Comparison of ENCODE assay signal across 1 cellular context in the genomic region with DNA sequence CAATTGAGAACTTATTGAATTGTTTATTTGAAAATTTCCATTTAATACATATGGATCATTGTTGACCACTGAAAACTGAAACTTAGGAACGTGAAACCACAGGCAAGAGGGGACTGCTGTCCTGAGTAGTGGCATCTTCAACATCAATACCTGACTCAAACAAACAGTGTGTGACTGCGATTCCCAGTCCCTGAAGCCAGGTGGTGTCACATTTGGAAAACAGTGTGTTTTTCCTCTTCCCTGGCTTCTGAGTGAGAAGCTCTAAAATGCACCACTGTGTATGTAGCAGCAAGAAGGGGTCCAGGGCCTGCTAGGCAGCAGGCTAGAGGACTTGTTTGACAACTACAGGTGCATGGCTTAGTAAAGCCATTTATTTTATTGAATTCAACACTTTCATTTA.
TF ChIP-seq lines count a peak whose summit lies in the region.

No MANE protein-coding gene starts in this region.

TF ChIP-seq in HCT116, 20 proteins besides CTCF, POLR2A, EP300 and RAD21:
- TF ChIP-seq CBX3 (IDR thresholded peaks at IDR 0.05; ENCODE audit: low read depth) = no peak
- no peak for TF ChIP-seq SP1 (IDR thresholded peaks at IDR 0.05; ENCODE audit: low read depth)
- no peak for TF ChIP-seq EGR1 (IDR thresholded peaks at IDR 0.05; ENCODE audit: low read depth)
- TF ChIP-seq EZH2 (IDR thresholded peaks at IDR 0.05) = no peak
- TF ChIP-seq EZH2phosphoT487 (IDR thresholded peaks at IDR 0.05; ENCODE audit: borderline replicate concordance) = no peak
- no peak for TF ChIP-seq ELF1 (IDR thresholded peaks at IDR 0.05; ENCODE audit: borderline replicate concordance, low read depth)
- TF ChIP-seq ZNF274 (IDR thresholded peaks at IDR 0.05; ENCODE audit: low read depth, low read length) = no peak
- TF ChIP-seq, protein P1, sequence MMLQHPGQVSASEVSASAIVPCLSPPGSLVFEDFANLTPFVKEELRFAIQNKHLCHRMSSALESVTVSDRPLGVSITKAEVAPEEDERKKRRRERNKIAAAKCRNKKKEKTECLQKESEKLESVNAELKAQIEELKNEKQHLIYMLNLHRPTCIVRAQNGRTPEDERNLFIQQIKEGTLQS (IDR thresholded peaks at IDR 0.05) = no peak
- TF ChIP-seq TCF7L2 (IDR thresholded peaks at IDR 0.05; ENCODE audit: borderline replicate concordance, extremely low read depth, insufficient read depth, insufficient read length) = no peak
- TF ChIP-seq, protein P2, sequence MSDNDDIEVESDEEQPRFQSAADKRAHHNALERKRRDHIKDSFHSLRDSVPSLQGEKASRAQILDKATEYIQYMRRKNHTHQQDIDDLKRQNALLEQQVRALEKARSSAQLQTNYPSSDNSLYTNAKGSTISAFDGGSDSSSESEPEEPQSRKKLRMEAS (IDR thresholded peaks at IDR 0.05) = no peak
- TF ChIP-seq, protein P3, sequence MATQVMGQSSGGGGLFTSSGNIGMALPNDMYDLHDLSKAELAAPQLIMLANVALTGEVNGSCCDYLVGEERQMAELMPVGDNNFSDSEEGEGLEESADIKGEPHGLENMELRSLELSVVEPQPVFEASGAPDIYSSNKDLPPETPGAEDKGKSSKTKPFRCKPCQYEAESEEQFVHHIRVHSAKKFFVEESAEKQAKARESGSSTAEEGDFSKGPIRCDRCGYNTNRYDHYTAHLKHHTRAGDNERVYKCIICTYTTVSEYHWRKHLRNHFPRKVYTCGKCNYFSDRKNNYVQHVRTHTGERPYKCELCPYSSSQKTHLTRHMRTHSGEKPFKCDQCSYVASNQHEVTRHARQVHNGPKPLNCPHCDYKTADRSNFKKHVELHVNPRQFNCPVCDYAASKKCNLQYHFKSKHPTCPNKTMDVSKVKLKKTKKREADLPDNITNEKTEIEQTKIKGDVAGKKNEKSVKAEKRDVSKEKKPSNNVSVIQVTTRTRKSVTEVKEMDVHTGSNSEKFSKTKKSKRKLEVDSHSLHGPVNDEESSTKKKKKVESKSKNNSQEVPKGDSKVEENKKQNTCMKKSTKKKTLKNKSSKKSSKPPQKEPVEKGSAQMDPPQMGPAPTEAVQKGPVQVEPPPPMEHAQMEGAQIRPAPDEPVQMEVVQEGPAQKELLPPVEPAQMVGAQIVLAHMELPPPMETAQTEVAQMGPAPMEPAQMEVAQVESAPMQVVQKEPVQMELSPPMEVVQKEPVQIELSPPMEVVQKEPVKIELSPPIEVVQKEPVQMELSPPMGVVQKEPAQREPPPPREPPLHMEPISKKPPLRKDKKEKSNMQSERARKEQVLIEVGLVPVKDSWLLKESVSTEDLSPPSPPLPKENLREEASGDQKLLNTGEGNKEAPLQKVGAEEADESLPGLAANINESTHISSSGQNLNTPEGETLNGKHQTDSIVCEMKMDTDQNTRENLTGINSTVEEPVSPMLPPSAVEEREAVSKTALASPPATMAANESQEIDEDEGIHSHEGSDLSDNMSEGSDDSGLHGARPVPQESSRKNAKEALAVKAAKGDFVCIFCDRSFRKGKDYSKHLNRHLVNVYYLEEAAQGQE (IDR thresholded peaks at IDR 0.05; ENCODE audit: low read depth) = no peak
- TF ChIP-seq FOSL1 (IDR thresholded peaks at IDR 0.05; ENCODE audit: low read depth) = no peak
